15 cellular contexts compared by ENCODE assay signal in genomic region chr5:4879075-4879474, GRCh38.
"Had no signal": no experiment of that assay in that cellular context is flagged by ENCODE, and none has a peak within 500 bp of the region (broad histone marks: within the 10 kb centered on the region; RNA-seq: fewer than 3 reads in every experiment).

No MANE protein-coding gene starts in this region.

- H3K4me3 ChIP-seq: ovary, psoas muscle, right lobe of liver, sigmoid colon, suprapubic skin, testis, tibial artery, transverse colon, upper lobe of right lung, uterus had no signal

- H3K27ac ChIP-seq: ovary, parathyroid adenoma, psoas muscle, right lobe of liver, sigmoid colon, suprapubic skin, testis, tibial artery, transverse colon, upper lobe of right lung, uterus had no signal

- FAIRE-seq: small intestine had no signal

- H3K9ac ChIP-seq: parathyroid adenoma had no signal

- H2AFZ ChIP-seq: parathyroid adenoma had no signal

- ATAC-seq: naive thymus-derived CD8-positive, alpha-beta T cell; natural killer cell treated with Interleukin-12 subunit alpha and Interleukin-12 subunit beta and Interleukin-15 and Interleukin-18, amount 100 ng/mL, for 72 hours; stimulated activated memory B cell treated with anti-CD40 and anti-IgM and Interleukin-4, amounts not matched to agents 10 μg/mL and 1 μg/mL and 100 μg/mL, for 72 hours had no signal

- H3K4me1 ChIP-seq: parathyroid adenoma, psoas muscle, right lobe of liver, suprapubic skin, testis, tibial artery, transverse colon, upper lobe of right lung, uterus had no signal

- H3K9me3 ChIP-seq: ovary, psoas muscle, right lobe of liver, sigmoid colon, suprapubic skin, testis, tibial artery, transverse colon, upper lobe of right lung, uterus had no signal

- H3K27me3 ChIP-seq: ovary, right lobe of liver, suprapubic skin, testis, transverse colon, upper lobe of right lung, uterus had no signal

- H3K79me2 ChIP-seq: parathyroid adenoma had no signal

- H3K36me3 ChIP-seq: ovary, right lobe of liver, sigmoid colon, suprapubic skin, tibial artery, transverse colon, upper lobe of right lung, uterus had no signal
